ENCODE assay signal across 8 cellular contexts in the genomic region with DNA sequence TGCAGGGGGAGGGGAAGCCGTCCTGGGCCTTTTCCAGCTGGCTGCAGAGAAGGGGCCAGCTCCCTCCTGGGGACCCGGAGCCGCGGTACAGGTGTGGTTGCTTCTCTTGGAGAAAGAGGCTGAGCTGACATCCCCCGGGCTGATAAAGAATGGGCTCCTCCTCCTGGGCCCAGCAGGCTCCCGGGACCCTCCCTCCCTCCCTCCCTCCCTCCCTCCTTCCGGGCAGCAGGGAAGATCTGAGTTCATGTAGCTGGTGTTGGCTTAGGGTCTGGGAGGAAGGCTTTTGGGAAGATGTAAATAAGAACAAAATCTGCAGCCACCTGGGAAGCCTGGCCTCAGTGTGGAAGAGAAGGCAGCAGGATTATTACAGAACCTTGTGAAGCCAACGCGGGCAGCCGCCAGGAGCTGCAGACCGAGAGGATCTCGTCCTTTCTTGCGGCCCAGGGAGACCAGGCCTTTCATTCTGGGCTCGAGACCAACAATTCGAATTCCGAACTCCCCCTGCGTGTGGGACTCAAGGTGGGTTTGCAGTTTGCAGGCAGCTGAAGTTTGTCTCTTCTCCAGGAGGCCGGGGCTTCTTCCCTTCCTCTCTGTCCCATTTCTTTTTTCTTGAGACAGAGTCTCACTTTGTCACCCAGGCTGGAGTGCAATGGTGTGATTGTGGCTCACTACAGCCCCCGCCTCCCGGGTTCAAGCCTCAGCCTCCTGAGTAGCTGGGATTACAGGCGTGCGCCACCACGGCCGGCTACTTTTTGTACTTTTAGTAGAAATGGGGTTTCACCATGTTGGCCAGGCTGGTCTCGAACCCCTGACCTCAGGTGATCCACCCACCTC. TPM values are rescaled to one million over a fixed set of nuclear protein-coding genes. Genes with fewer than 3 reads are reported as not detected.
A peak's percentile ranks its signal among the peaks of the same experiment; 100 is the strongest.
DNase-seq lines count a peak whose midpoint lies in the region; ATAC-seq and TF ChIP-seq lines count a peak whose summit lies in the region.

A gene with protein sequence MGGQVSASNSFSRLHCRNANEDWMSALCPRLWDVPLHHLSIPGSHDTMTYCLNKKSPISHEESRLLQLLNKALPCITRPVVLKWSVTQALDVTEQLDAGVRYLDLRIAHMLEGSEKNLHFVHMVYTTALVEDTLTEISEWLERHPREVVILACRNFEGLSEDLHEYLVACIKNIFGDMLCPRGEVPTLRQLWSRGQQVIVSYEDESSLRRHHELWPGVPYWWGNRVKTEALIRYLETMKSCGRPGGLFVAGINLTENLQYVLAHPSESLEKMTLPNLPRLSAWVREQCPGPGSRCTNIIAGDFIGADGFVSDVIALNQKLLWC (plus strand): TSS at position 216 of the 834 bp plus-strand sequence. CDS start 2,807 bp downstream, outside the sequence.

- DNase-seq in activated CD4-positive, alpha-beta T cell treated with anti-CD3 and anti-CD28 coated beads for 48 hours, result peak; percentile 58
- no peak for DNase-seq in activated CD4-positive, alpha-beta T cell treated with anti-CD3 and anti-CD28 coated beads for 4 hours
- peak; percentile 34 for DNase-seq in fibroblast of the aortic adventitia (ENCODE audit: low read depth)
- DNase-seq in PC-9, result no peak
- DNase-seq in activated CD8-positive, alpha-beta memory T cell treated with anti-CD3 and anti-CD28 coated beads for 24 hours, result no peak
- DNase-seq in central memory CD4-positive, alpha-beta T cell, result no peak

- H3K9me3 ChIP-seq in neuron (ENCODE audit: low read length) (no peaks in the 10 kb centered on the region), PC-9 (ENCODE audit: insufficient read depth, low read depth) (no peaks in the 10 kb centered on the region)

- peaks cover 8% of the 10 kb centered on the region; the same call in 1 of the 2 replicates for H3F3A ChIP-seq in PC-9 (ENCODE audit: insufficient read depth, low read depth)

- no peaks in the 10 kb centered on the region for H3K79me2 ChIP-seq in PC-9 (ENCODE audit: low read depth)

- no peak within 1 kb of the TSS for H3K27ac ChIP-seq in PC-9

- no peaks in the 10 kb centered on the region for H3K9me2 ChIP-seq in PC-9 (ENCODE audit: insufficient read depth)

- CTCF ChIA-PET in PC-9 (lab: Charles Lee), result no interaction called here

- POLR2A ChIA-PET in PC-9 (lab: Charles Lee; ENCODE audit: unreplicated experiment), result no interaction called here

- H3K36me3 ChIP-seq in neuron (ENCODE audit: insufficient read depth, low read length), result peaks cover 17% of the 10 kb centered on the region
- no peaks in the 10 kb centered on the region for H3K36me3 ChIP-seq in PC-9 (ENCODE audit: low read depth)

- intact Hi-C loops in PC-9 (cut with micrococcal nuclease; ENCODE audit: unreplicated experiment), result no loop called here

- H4K20me1 ChIP-seq in PC-9 (ENCODE audit: insufficient read depth), result no peaks in the 10 kb centered on the region

- H3K4me1 ChIP-seq in neuron (ENCODE audit: insufficient read depth, low read length), result peaks cover 6% of the 10 kb centered on the region
- H3K4me1 ChIP-seq in PC-9 (replicated peaks; ENCODE audit: insufficient read depth), result no peaks in the 10 kb centered on the region

- H3K27me3 ChIP-seq in neuron (ENCODE audit: insufficient read depth, low read length) (no peaks in the 10 kb centered on the region), PC-9 (ENCODE audit: insufficient read depth, low read depth) (no peaks in the 10 kb centered on the region)

- no peak within 1 kb of the TSS for H2AFZ ChIP-seq in neuron (ENCODE audit: low read depth, low read length)
- H2AFZ ChIP-seq in PC-9, result no peak within 1 kb of the TSS

- no TSS peak for BruUV-seq in PC-9 (replicated peaks; lab: Mats Ljungman, UMichigan)

- no peak within 1 kb of the TSS for H3K4me2 ChIP-seq in PC-9

- TF ChIP-seq CTCF in fibroblast of the aortic adventitia (IDR thresholded peaks at IDR 0.05; ENCODE audit: insufficient read depth, low read length) (no peak), PC-9 (conservative IDR thresholded peaks at IDR 0.05) (no peak)

- ATAC-seq in SK-N-SH treated with all-trans-retinoic acid at 6 μM for 48 hours, result peak; percentile 46

- H3K4me3 ChIP-seq in fibroblast of the aortic adventitia (ENCODE audit: low read depth, low read length), result peak within 1 kb of the TSS; percentile 60
- H3K4me3 ChIP-seq in neuron (ENCODE audit: low read length), result peak within 1 kb of the TSS; percentile 67
- H3K4me3 ChIP-seq in PC-9, result no peak within 1 kb of the TSS

TF ChIP-seq in SK-N-SH treated with all-trans-retinoic acid at 6 μM for 48 hours, 23 proteins besides CTCF, POLR2A, EP300 and RAD21:
- TF ChIP-seq GLIS3 (CRISPR knock-in tag; IDR thresholded peaks at IDR 0.05) (no peak), ZFP30 (CRISPR knock-in tag; IDR thresholded peaks at IDR 0.05) (no peak), PPARA (CRISPR knock-in tag; IDR thresholded peaks at IDR 0.05; ENCODE audit: borderline replicate concordance) (no peak), ZFP3 (CRISPR knock-in tag; IDR thresholded peaks at IDR 0.05) (no peak), ISL1 (CRISPR knock-in tag; IDR thresholded peaks at IDR 0.05) (no peak), ARNTL (CRISPR knock-in tag; IDR thresholded peaks at IDR 0.05; ENCODE audit: borderline replicate concordance, low read depth) (no peak), ZC3H10 (CRISPR knock-in tag; IDR thresholded peaks at IDR 0.05) (no peak)
- TF ChIP-seq, protein P1, sequence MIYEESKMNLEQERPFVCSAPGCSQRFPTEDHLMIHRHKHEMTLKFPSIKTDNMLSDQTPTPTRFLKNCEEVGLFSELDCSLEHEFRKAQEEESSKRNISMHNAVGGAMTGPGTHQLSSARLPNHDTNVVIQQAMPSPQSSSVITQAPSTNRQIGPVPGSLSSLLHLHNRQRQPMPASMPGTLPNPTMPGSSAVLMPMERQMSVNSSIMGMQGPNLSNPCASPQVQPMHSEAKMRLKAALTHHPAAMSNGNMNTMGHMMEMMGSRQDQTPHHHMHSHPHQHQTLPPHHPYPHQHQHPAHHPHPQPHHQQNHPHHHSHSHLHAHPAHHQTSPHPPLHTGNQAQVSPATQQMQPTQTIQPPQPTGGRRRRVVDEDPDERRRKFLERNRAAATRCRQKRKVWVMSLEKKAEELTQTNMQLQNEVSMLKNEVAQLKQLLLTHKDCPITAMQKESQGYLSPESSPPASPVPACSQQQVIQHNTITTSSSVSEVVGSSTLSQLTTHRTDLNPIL (CRISPR knock-in tag; IDR thresholded peaks at IDR 0.05; ENCODE audit: low read depth), result no peak

RNA-seq across cellular contexts. Expression of the gene that starts here (rescaled TPM):
- total RNA-seq in fibroblast of the aortic adventitia (ENCODE audit: low replicate concordance) (7.8 and 9.5 TPM in 2 replicates), PC-9 (2021) (8.7 and 9.0 TPM in 2 replicates)

Comparison
In these comparisons a context has a peak if more than half of its experiments do, and no peak if none do; other contexts are left out.
1. DNase-seq: peak in activated CD4-positive, alpha-beta T cell treated with anti-CD3 and anti-CD28 coated beads for 48 hours (single experiment) and fibroblast of the aortic adventitia (single experiment); none in activated CD4-positive, alpha-beta T cell treated with anti-CD3 and anti-CD28 coated beads for 4 hours (0 of 2), PC-9 (0 of 2), activated CD8-positive, alpha-beta memory T cell treated with anti-CD3 and anti-CD28 coated beads for 24 hours (single experiment) and central memory CD4-positive, alpha-beta T cell (single experiment).